23 cellular contexts compared by ENCODE assay signal in the genomic region with DNA sequence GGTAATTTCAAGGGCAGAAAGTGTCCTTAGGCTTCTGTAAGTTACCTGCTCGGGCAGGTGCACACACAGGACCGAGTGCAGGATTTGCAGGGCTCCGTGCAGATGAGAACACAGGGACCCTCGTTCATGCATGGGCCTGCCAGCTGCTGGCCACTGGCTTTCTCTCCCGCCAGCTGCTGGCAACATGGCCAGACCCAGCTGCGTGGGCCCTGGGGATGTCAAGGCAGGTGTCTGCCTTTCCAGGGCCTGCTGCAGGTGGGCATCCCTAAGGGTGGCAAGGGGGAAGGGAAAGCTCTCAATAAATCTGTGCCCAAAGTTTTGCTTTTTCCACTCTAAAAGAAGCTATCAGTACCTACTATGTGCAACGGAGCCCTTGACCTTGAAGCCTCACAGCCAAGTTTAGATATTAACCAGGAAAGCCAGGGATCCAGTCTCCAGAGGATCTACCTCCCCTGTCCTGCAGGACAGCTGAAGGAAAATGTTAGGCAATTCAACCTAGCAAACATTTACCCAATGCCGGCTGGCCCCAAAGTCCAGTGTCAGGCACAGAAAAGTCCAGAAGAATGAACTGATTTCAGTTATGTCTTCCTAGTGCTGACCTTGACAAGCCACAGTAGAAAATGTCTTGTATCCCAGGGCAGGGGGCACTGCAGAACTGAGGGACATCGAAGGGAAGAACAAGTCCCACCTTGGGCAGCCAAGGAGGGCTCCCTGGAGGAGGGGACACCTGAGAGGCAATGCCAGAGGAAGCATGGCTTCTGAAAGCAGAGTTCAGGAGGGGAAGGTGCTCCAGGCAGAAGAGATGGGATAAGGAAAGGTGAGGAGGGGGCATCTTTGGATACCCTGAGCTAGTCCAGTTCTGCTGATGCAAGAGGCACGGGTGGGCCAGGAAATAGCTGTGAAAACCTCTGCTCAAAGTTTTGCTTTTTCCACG.
"Had no signal": no experiment of that assay in that cellular context is flagged by ENCODE, and none has a peak within 500 bp of the region (broad histone marks: within the 10 kb centered on the region; RNA-seq: fewer than 3 reads in every experiment).

No MANE protein-coding gene starts in this region.

- H3K27ac Mint-ChIP-seq: activated CD4-positive, alpha-beta T cell treated with anti-CD3 and anti-CD28 coated beads, Interleukin-2, amount 10 ng/mL, durations not matched to agents 7 days and 5 days; activated naive CD4-positive, alpha-beta T cell treated with anti-CD3 and anti-CD28 coated beads, Interleukin-2, amount 50 U/mL, for 24 hours; memory B cell; natural killer cell treated with Interleukin-12 subunit alpha and Interleukin-12 subunit beta and Interleukin-15 and Interleukin-18, amount 100 ng/mL, for 72 hours had no signal

- H3K27ac ChIP-seq: adrenal gland, ascending aorta, brain microvascular endothelial cell, ovary, psoas muscle, right atrium auricular region, stomach, suprapubic skin, tibial nerve, WERI-Rb-1 had no signal

- H3K4me1 ChIP-seq: adrenal gland, ascending aorta, psoas muscle, right atrium auricular region, stomach, suprapubic skin, tibial nerve had no signal

- H3K9me3 Mint-ChIP-seq: activated CD4-positive, alpha-beta T cell treated with anti-CD3 and anti-CD28 coated beads, Interleukin-2, amount 10 ng/mL, durations not matched to agents 7 days and 5 days; activated naive CD4-positive, alpha-beta T cell treated with anti-CD3 and anti-CD28 coated beads, Interleukin-2, amount 50 U/mL, for 24 hours; activated T-cell treated with anti-CD3 and anti-CD28 coated beads, Interleukin-2, amount 50 U/mL, for 4 hours; memory B cell; natural killer cell treated with Interleukin-12 subunit alpha and Interleukin-12 subunit beta and Interleukin-15 and Interleukin-18, amount 100 ng/mL, for 72 hours had no signal

- H3K4me3 ChIP-seq: adrenal gland, ascending aorta, ovary, psoas muscle, right atrium auricular region, stomach, suprapubic skin, tibial nerve had no signal

- H3K27me3 ChIP-seq: adrenal gland, ascending aorta, brain microvascular endothelial cell, ovary, right atrium auricular region, stomach, suprapubic skin, tibial nerve had no signal

- H3K27me3 Mint-ChIP-seq: activated CD4-positive, alpha-beta T cell treated with anti-CD3 and anti-CD28 coated beads, Interleukin-2, amount 10 ng/mL, durations not matched to agents 7 days and 5 days; activated naive CD4-positive, alpha-beta T cell treated with anti-CD3 and anti-CD28 coated beads, Interleukin-2, amount 50 U/mL, for 24 hours; memory B cell; natural killer cell treated with Interleukin-12 subunit alpha and Interleukin-12 subunit beta and Interleukin-15 and Interleukin-18, amount 100 ng/mL, for 72 hours had no signal

- H3K4me3 Mint-ChIP-seq: activated CD4-positive, alpha-beta T cell treated with anti-CD3 and anti-CD28 coated beads, Interleukin-2, amount 10 ng/mL, durations not matched to agents 7 days and 5 days; activated naive CD4-positive, alpha-beta T cell treated with anti-CD3 and anti-CD28 coated beads, Interleukin-2, amount 50 U/mL, for 24 hours; activated T-cell treated with anti-CD3 and anti-CD28 coated beads, Interleukin-2, amount 50 U/mL, for 4 hours; memory B cell; natural killer cell treated with Interleukin-12 subunit alpha and Interleukin-12 subunit beta and Interleukin-15 and Interleukin-18, amount 100 ng/mL, for 72 hours had no signal

- H3K9me3 ChIP-seq: adrenal gland, ascending aorta, ovary, psoas muscle, right atrium auricular region, stomach, suprapubic skin, tibial nerve had no signal

- ATAC-seq: activated T-cell treated with anti-CD3 and anti-CD28 coated beads, Interleukin-2, amount 50 U/mL, for 4 hours; esophagus mucosa; natural killer cell treated with Interleukin-12 subunit alpha and Interleukin-12 subunit beta and Interleukin-15 and Interleukin-18, amount 100 ng/mL, for 72 hours; psoas muscle had no signal

- H3K36me3 ChIP-seq: ascending aorta, brain microvascular endothelial cell, ovary, right atrium auricular region, suprapubic skin had no signal

- DNase-seq: activated CD4-positive, alpha-beta T cell treated with anti-CD3 and anti-CD28 coated beads, Interleukin-2, amount 10 ng/mL, durations not matched to agents 7 days and 5 days; activated CD4-positive, CD25-positive, alpha-beta regulatory T cell treated with anti-CD3 and anti-CD28 coated beads, Interleukin-2, amount 50 U/mL, for 72 hours; activated CD8-positive, alpha-beta memory T cell treated with anti-CD3 and anti-CD28 coated beads, Interleukin-2, amount 50 U/mL, for 48 hours; activated effector memory CD4-positive, alpha-beta T cell treated with Interleukin-2 at 50 U/mL for 16 hours; activated T-cell treated with anti-CD3 and anti-CD28 coated beads, Interleukin-2, amount 50 U/mL, for 4 hours; adrenal gland; brain microvascular endothelial cell; caudate nucleus; dermis blood vessel endothelial cell; effector memory CD4-positive, alpha-beta T cell; foreskin melanocyte; ovary; psoas muscle; stomach; WERI-Rb-1 had no signal
